In genomic region chr15:53627279-53627678, GRCh38 we compare ENCODE assay signal across 24 cellular contexts.
"Had no signal": no experiment of that assay in that cellular context is flagged by ENCODE, and none has a peak within 500 bp of the region (broad histone marks: within the 10 kb centered on the region; RNA-seq: fewer than 3 reads in every experiment).

No MANE protein-coding gene starts in this region.

- H3K27ac ChIP-seq: HL-60, RWPE1 had no signal

- ATAC-seq: Panc1, PC-3, SK-N-SH treated with all-trans-retinoic acid at 6 μM for 48 hours had no signal

- H3K27me3 ChIP-seq: MG63 had no signal

- H3K36me3 ChIP-seq: MG63 had no signal

- FAIRE-seq: HTR-8/SVneo had no signal

- DNase-seq: Karpas-422, KG1, MG63, NCI-H1092, NCI-H1105 treated with DMSO at 0.1 percent for 48 hours, NCI-H1417 treated with DMSO at 0.1 percent for 48 hours, NCI-H146, NCI-H1694 treated with DMSO at 0.1 percent for 48 hours, NCI-H1930, NCI-H2081, NCI-H2107, NCI-H2227 treated with DMSO at 0.1 percent for 48 hours, NCI-H446, NCI-H510A, NCI-H524 treated with DMSO at 0.1 percent for 48 hours, NCI-H69, NCI-H774, PC-3, SHP77 had no signal

- H3K9me3 ChIP-seq: MG63 had no signal

- H3K4me3 ChIP-seq: MG63 had no signal
